In genomic region chr7:953547-954327, GRCh38 we compare ENCODE assay signal across 9 cellular contexts. TPM values are rescaled to one million over a fixed set of nuclear protein-coding genes. Genes with fewer than 3 reads are reported as not detected.
A peak's percentile ranks its signal among the peaks of the same experiment; 100 is the strongest.
DNase-seq lines count a peak whose midpoint lies in the region; ATAC-seq and TF ChIP-seq lines count a peak whose summit lies in the region.
"Had no signal": no experiment of that assay in that cellular context is flagged by ENCODE, and none has a peak within 500 bp of the region (broad histone marks: within the 10 kb centered on the region; RNA-seq: fewer than 3 reads in every experiment).

No MANE protein-coding gene starts in this region.

- H3K36me3 Mint-ChIP-seq in effector memory CD8-positive, alpha-beta T cell (ENCODE audit: insufficient read depth): peaks cover 19% of the 10 kb centered on the region
- H3K36me3 Mint-ChIP-seq in mesothelial cell of epicardium: no peaks in the 10 kb centered on the region

- H3K9me3 ChIP-seq in HAP-1 (no peaks in the 10 kb centered on the region), thyroid gland (no peaks in the 10 kb centered on the region)

- H3K4me1 ChIP-seq in HAP-1: no peaks in the 10 kb centered on the region
- H3K4me1 ChIP-seq in thyroid gland: peaks cover 7 to 14% of the 10 kb centered on the region in 2 donors

- no peak overlapping the region for H3K27ac ChIP-seq in thyroid gland

- H3K9me3 Mint-ChIP-seq in effector memory CD8-positive, alpha-beta T cell: no peaks in the 10 kb centered on the region
- H3K9me3 Mint-ChIP-seq in mesothelial cell of epicardium: no peaks in the 10 kb centered on the region

- H3K4me3 Mint-ChIP-seq in effector memory CD8-positive, alpha-beta T cell: peak overlapping the region; percentile 58 to 65
- peak overlapping the region; percentile 51 for H3K4me3 Mint-ChIP-seq in mesothelial cell of epicardium

- peak; percentile 35 for ATAC-seq in effector memory CD8-positive, alpha-beta T cell (replicated peaks)
- ATAC-seq in GM18861 (IDR thresholded peaks at IDR 0.05; ENCODE audit: unreplicated experiment): no peak

- H3K27me3 ChIP-seq in HAP-1 (ENCODE audit: low read depth): no peaks in the 10 kb centered on the region
- H3K27me3 ChIP-seq in thyroid gland: no peaks in the 10 kb centered on the region

- intact Hi-C loops in thyroid gland (cut with DNase I): loop anchor here (5.0 kb wide), 1 partner anchor 41 kb away; no protein-coding TSS in a partner anchor

- in situ Hi-C loops in HAP-1 (cut with MboI; ENCODE audit: low sequenced_read_pairs): no loop called here

- H3K27me3 Mint-ChIP-seq in effector memory CD8-positive, alpha-beta T cell: no peaks in the 10 kb centered on the region
- peaks cover 39% of the 10 kb centered on the region for H3K27me3 Mint-ChIP-seq in mesothelial cell of epicardium (ENCODE audit: low read depth)

- WGBS in thyroid gland, 2 donors: 12% methylated on average over 3 of the region's 78 CpGs; no CpG with 5 or more reads in 1 of the 2 donors

- H3K27ac Mint-ChIP-seq in effector memory CD8-positive, alpha-beta T cell: no peak overlapping the region
- H3K27ac Mint-ChIP-seq in mesothelial cell of epicardium: no peak overlapping the region

- DNase-seq in ELR (ENCODE audit: low read depth) (peak; percentile 36), HAP-1 (ENCODE audit: low spot score in 2 of 2) (peak in 1 of 2 experiments; percentile 67), RPMI8226 (peak; percentile 52), mesothelial cell of epicardium (ENCODE audit: low spot score in 2 of 2, unreplicated experiment in 2 of 2) (no peak), thyroid gland (peak; percentile 78 to 82), SHP77 treated with DMSO at 0.1 percent for 48 hours (lab: John Stamatoyannopoulos, UW) (no peak)
- DNase-seq in effector memory CD8-positive, alpha-beta T cell: no peak

- no peaks in the 10 kb centered on the region for H3K36me3 ChIP-seq in HAP-1 (replicated peaks)
- H3K36me3 ChIP-seq in thyroid gland: no peaks in the 10 kb centered on the region

- peak overlapping the region; percentile 41 for H3K4me3 ChIP-seq in HAP-1
- peak overlapping the region; percentile 10 to 50 (median 37) for H3K4me3 ChIP-seq in thyroid gland (replicated peaks in 1 of 3)

- peak in 1 of 2 donors; percentile 38 for TF ChIP-seq POLR2A in thyroid gland (IDR thresholded peaks at IDR 0.05)

- peaks cover 20 to 25% of the 10 kb centered on the region in 2 donors for H3K4me1 Mint-ChIP-seq in effector memory CD8-positive, alpha-beta T cell (ENCODE audit: low read depth in 2 of 2)
- peaks cover 3% of the 10 kb centered on the region for H3K4me1 Mint-ChIP-seq in mesothelial cell of epicardium

- TF ChIP-seq CTCF in mesothelial cell of epicardium (IDR thresholded peaks at IDR 0.05; ENCODE audit: unreplicated experiment) (no peak), thyroid gland (IDR thresholded peaks at IDR 0.05) (no peak)

RNA-seq across cellular contexts. Expression of gene ADAP1, which starts 0.7 kb away (rescaled TPM):
- total RNA-seq in mesothelial cell of epicardium: 2.9 to 5.3 TPM (median 4.0 TPM) in 3 replicates
- total RNA-seq in thyroid gland: 10 to 100 TPM; 11.7 to 29.9 (median 23.4) TPM

RNA-seq across cellular contexts. Expression of gene COX19, which starts 21.6 kb away (rescaled TPM):
- total RNA-seq in mesothelial cell of epicardium: 19.2 to 22.0 TPM (median 20.2 TPM) in 3 replicates
- 10 to 100 TPM in 3 of 4 donors, 1 to 10 TPM in 1; 8.2 to 28.2 (median 17.8) TPM for total RNA-seq in thyroid gland

RNA-seq across cellular contexts. Expression of gene CYP2W1, which starts 29.2 kb away (rescaled TPM):
- total RNA-seq in mesothelial cell of epicardium: 5.6 to 6.2 TPM (median 5.8 TPM) in 3 replicates
- not detected for total RNA-seq in thyroid gland
- total RNA-seq: SK-MEL-5 had no signal

Comparison
In these comparisons a context has a peak if more than half of its experiments do, and no peak if none do; other contexts are left out.
1. DNase-seq: peak in ELR (single experiment), RPMI8226 (single experiment) and thyroid gland (2 of 2); none in effector memory CD8-positive, alpha-beta T cell (0 of 3), mesothelial cell of epicardium (0 of 2) and SHP77 treated with DMSO at 0.1 percent for 48 hours (single experiment).